Comparison of ENCODE assay signal across 8 cellular contexts in genomic region chr6:7910654-7911344, GRCh38. TPM values are rescaled to one million over a fixed set of nuclear protein-coding genes. Genes with fewer than 3 reads are reported as not detected.
A peak's percentile ranks its signal among the peaks of the same experiment; 100 is the strongest.
DNase-seq lines count a peak whose midpoint lies in the region; ATAC-seq and TF ChIP-seq lines count a peak whose summit lies in the region.

Gene TXNDC5, minus strand, starts transcription at chr6:7910788. Its CDS starts 12 bp downstream, at chr6:7910776.

- H3K9me2 ChIP-seq in OCI-LY7 (ENCODE audit: insufficient read depth, low read length): no peaks in the 10 kb centered on the region

- no peaks in the 10 kb centered on the region for H3K27me3 ChIP-seq in esophagus (ENCODE audit: control insufficient read depth in 1 of 2, insufficient read depth in 2 of 2, low read length in 2 of 2)
- H3K27me3 ChIP-seq in mucosa of stomach (ENCODE audit: control insufficient read depth, insufficient read depth, low read length): no peaks in the 10 kb centered on the region

- H3K9ac ChIP-seq in mucosa of stomach (ENCODE audit: low read length): peak within 1 kb of the TSS; percentile 68

- no peaks in the 10 kb centered on the region for H3K9me3 Mint-ChIP-seq in CD14-positive monocyte
- no peaks in the 10 kb centered on the region for H3K9me3 Mint-ChIP-seq in activated T-cell treated with anti-CD3 and anti-CD28 coated beads, Interleukin-2, amount 50 U/mL, for 24 hours

- intact Hi-C loops in CD14-positive monocyte (cut with micrococcal nuclease) (no loop called here), OCI-LY7 (cut with micrococcal nuclease; ENCODE audit: unreplicated experiment) (loop anchor here (2.0 to 10.0 kb wide), 2 partner anchors 82 to 1326 kb away; partner anchors contain the start of gene LY86)

- H3K27ac ChIP-seq in OCI-LY7 (ENCODE audit: low read depth, low read length, poor library complexity, severe bottlenecking) (peak within 1 kb of the TSS; percentile 96), esophagus (ENCODE audit: low read depth in 2 of 2, low read length in 1 of 2) (peak within 1 kb of the TSS; percentile 70 to 85)

- H3K36me3 ChIP-seq in OCI-LY7 (ENCODE audit: insufficient read depth, low read length) (peaks cover 43% of the 10 kb centered on the region), esophagus (ENCODE audit: control insufficient read depth in 2 of 2, insufficient read depth in 2 of 2, low read length in 1 of 2) (no peaks in the 10 kb centered on the region), mucosa of stomach (ENCODE audit: control insufficient read depth, insufficient read depth, low read length) (no peaks in the 10 kb centered on the region)

- peaks cover 78% of the 10 kb centered on the region for H3K4me1 ChIP-seq in OCI-LY7 (ENCODE audit: insufficient read depth, low read length, poor library complexity, severe bottlenecking)
- H3K4me1 ChIP-seq in esophagus (ENCODE audit: control insufficient read depth in 2 of 2, insufficient read depth in 2 of 2, low read length in 1 of 2): peaks cover 4 to 10% of the 10 kb centered on the region in 2 donors
- H3K4me1 ChIP-seq in mucosa of stomach (ENCODE audit: control insufficient read depth, insufficient read depth, low read length): peaks cover 26% of the 10 kb centered on the region

- BruUV-seq in OCI-LY7 (replicated peaks; lab: Mats Ljungman, UMichigan): no TSS peak

- peaks cover 6% of the 10 kb centered on the region; the same call in 1 of the 2 replicates for H4K20me1 ChIP-seq in OCI-LY7 (ENCODE audit: insufficient read depth, low read length)

- ATAC-seq in GM19438 (IDR thresholded peaks at IDR 0.05; ENCODE audit: low read depth, unreplicated experiment): peak; percentile 64
- ATAC-seq in HG03565 (IDR thresholded peaks at IDR 0.05; ENCODE audit: unreplicated experiment): peak; percentile 46

- DNase-seq in CD14-positive monocyte (ENCODE audit: low spot score): no peak
- DNase-seq in OCI-LY7 (ENCODE audit: low spot score): peak; percentile 75
- DNase-seq in activated T-cell treated with anti-CD3 and anti-CD28 coated beads, Interleukin-2, amount 50 U/mL, for 24 hours: peak; percentile 86
- peak; percentile 83 for DNase-seq in stimulated activated CD8-positive, alpha-beta memory T cell treated with anti-CD3 and anti-CD28 coated beads, Interleukin-4, amount 100 ng/mL, for 48 hours

- H3K36me3 Mint-ChIP-seq in CD14-positive monocyte: no peaks in the 10 kb centered on the region
- H3K36me3 Mint-ChIP-seq in activated T-cell treated with anti-CD3 and anti-CD28 coated beads, Interleukin-2, amount 50 U/mL, for 24 hours (ENCODE audit: low read depth): peaks cover 29% of the 10 kb centered on the region

- H3K4me2 ChIP-seq in OCI-LY7 (ENCODE audit: low read length): peak within 1 kb of the TSS; percentile 98

- H3K27ac Mint-ChIP-seq in CD14-positive monocyte: peak within 1 kb of the TSS in 5 of 7 donors; percentile 4 to 64 (median 54)
- H3K27ac Mint-ChIP-seq in activated T-cell treated with anti-CD3 and anti-CD28 coated beads, Interleukin-2, amount 50 U/mL, for 24 hours: peak within 1 kb of the TSS; percentile 89

- no peak for TF ChIP-seq CTCF in CD14-positive monocyte (IDR thresholded peaks at IDR 0.05)
- TF ChIP-seq CTCF in OCI-LY7 (conservative IDR thresholded peaks at IDR 0.05; ENCODE audit: low read length): no peak

- peak within 1 kb of the TSS; percentile 44; the same call in 1 of the 2 replicates for H2AFZ ChIP-seq in OCI-LY7 (ENCODE audit: low read length)

- H3K4me3 ChIP-seq in OCI-LY7 (ENCODE audit: low read depth, low read length, poor library complexity, severe bottlenecking) (peak within 1 kb of the TSS; percentile 92), esophagus (ENCODE audit: low read depth in 1 of 2, low read length in 2 of 2) (peak within 1 kb of the TSS; percentile 79 to 90), mucosa of stomach (ENCODE audit: low read length) (peak within 1 kb of the TSS; percentile 49)

- CTCF ChIA-PET in OCI-LY7 (lab: Charles Lee; ENCODE audit: unreplicated experiment): interaction anchor here (0.6 to 1.1 kb wide), 2 partner anchors 11 to 1326 kb away, joined by 3 read pairs; no protein-coding TSS in a partner anchor

- peaks cover 12% of the 10 kb centered on the region for H3K4me1 Mint-ChIP-seq in CD14-positive monocyte
- H3K4me1 Mint-ChIP-seq in activated T-cell treated with anti-CD3 and anti-CD28 coated beads, Interleukin-2, amount 50 U/mL, for 24 hours (ENCODE audit: low read depth): peaks cover 30% of the 10 kb centered on the region

- H3K27me3 Mint-ChIP-seq in CD14-positive monocyte (ENCODE audit: low read depth in 3 of 3): peaks cover 0 to 4% (median 0%) of the 10 kb centered on the region in 3 donors
- H3K27me3 Mint-ChIP-seq in activated T-cell treated with anti-CD3 and anti-CD28 coated beads, Interleukin-2, amount 50 U/mL, for 24 hours: peaks cover 2% of the 10 kb centered on the region

- peaks cover 4% of the 10 kb centered on the region; the same call in 1 of the 2 replicates for H3K9me3 ChIP-seq in OCI-LY7 (ENCODE audit: low read length)
- peaks cover 0 to 2% of the 10 kb centered on the region in 2 donors for H3K9me3 ChIP-seq in esophagus (ENCODE audit: control insufficient read depth in 2 of 2, insufficient read depth in 1 of 2, low read depth in 1 of 2, low read length in 1 of 2)
- H3K9me3 ChIP-seq in mucosa of stomach (ENCODE audit: control insufficient read depth, low read length): no peaks in the 10 kb centered on the region

- 2 to 3% methylated on average over 30 to 75 of the region's 75 CpGs for WGBS in esophagus, 2 donors

- peaks cover 46% of the 10 kb centered on the region for H3K79me2 ChIP-seq in OCI-LY7 (ENCODE audit: insufficient read depth, low read depth, low read length)

- H3K4me3 Mint-ChIP-seq in CD14-positive monocyte: peak within 1 kb of the TSS; percentile 83 to 93
- peak within 1 kb of the TSS; percentile 91 for H3K4me3 Mint-ChIP-seq in activated T-cell treated with anti-CD3 and anti-CD28 coated beads, Interleukin-2, amount 50 U/mL, for 24 hours

- POLR2A ChIA-PET in OCI-LY7 (lab: Charles Lee): interaction anchor here (0.6 to 5.2 kb wide), 7 partner anchors 7 to 1800 kb away, joined by 3 to 39 read pairs (median 5); no protein-coding TSS in a partner anchor

RNA-seq across cellular contexts. Expression of gene TXNDC5, which starts in this region (rescaled TPM):
- polyA plus RNA-seq in CD14-positive monocyte (10 to 100 TPM; 21.2 to 33.5 TPM), esophagus (10 to 100 TPM; 20.4 to 44.6 TPM)
- total RNA-seq in OCI-LY7 (2014; rRNA removed; shearing (Covaris generic)): 280 and 319 TPM in 2 replicates
- total RNA-seq in OCI-LY7 (2022): 312 and 363 TPM in 2 replicates
